8 cellular contexts compared by ENCODE assay signal in the genomic region with DNA sequence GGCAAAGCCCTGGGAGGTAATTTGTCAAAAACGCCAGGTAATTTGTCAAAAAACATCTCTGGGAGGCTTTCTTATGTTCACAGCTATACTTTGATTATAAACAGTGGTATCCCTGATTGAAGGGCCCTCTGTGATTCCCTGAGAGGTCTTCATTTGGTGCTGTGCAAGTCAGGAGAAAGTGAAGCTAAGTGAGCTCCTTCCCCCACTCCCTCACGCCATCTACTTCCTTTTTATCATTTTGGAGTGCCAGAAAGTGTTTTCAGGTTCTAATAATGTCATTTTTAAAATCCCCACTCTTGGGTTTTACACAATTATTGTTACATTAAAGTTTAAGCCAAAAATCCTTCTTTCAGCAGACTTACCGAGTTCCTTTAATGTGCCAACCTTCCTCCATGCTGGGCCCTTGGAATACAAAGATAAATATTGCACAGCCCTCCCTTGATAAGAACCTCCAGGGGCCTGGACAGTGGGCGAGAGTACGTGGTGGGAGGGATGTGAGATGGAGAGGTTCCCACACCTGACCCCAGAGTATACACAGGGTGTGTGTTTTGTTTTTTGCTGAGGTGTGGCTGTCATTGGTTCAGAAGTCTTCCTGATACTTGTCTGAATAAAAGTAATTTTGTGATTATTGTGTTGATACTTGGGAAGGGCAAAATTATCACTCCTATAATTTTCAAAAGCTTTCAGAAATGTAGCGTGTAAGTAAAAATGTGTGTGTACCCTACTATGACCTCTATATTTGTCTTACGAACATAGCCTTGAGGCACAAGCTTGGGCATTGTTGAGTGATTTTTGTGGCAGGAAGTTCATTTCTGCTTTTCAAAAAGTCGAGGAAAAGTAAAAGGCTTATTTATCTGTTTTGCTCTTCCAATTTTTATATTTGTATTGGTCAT. TPM values are rescaled to one million over a fixed set of nuclear protein-coding genes. Genes with fewer than 3 reads are reported as not detected.
DNase-seq lines count a peak whose midpoint lies in the region; ATAC-seq and TF ChIP-seq lines count a peak whose summit lies in the region.

No MANE protein-coding gene starts in this region.

- no peak for TF ChIP-seq EP300 in gastroesophageal sphincter (IDR thresholded peaks at IDR 0.05)

- CTCF ChIA-PET in CD8-positive, alpha-beta T cell (lab: Charles Lee): interaction anchor here (7.4 kb wide), 1 partner anchor 22 kb away, joined by 51 read pairs; no protein-coding TSS in a partner anchor

- peaks cover 5% of the 10 kb centered on the region for H3K36me3 Mint-ChIP-seq in CD8-positive, alpha-beta T cell

- in situ Hi-C loops in G401 (cut with HindIII; ENCODE audit: low sequenced_read_pairs): no loop called here

- POLR2A ChIA-PET in CD8-positive, alpha-beta T cell (lab: Charles Lee): no interaction called here

- 57 to 71% methylated on average over 6 of the region's 8 CpGs for WGBS in gastroesophageal sphincter (ENCODE audit: low coverage in 1 of 2), 2 donors

- no peaks in the 10 kb centered on the region for H3K36me3 ChIP-seq in CD8-positive, alpha-beta T cell (ENCODE audit: insufficient read depth, low read length)
- no peaks in the 10 kb centered on the region for H3K36me3 ChIP-seq in gastroesophageal sphincter

- H3K9me3 Mint-ChIP-seq in CD8-positive, alpha-beta T cell: peaks cover 3% of the 10 kb centered on the region

- TF ChIP-seq POLR2A in NB4 (IDR thresholded peaks at IDR 0.05; ENCODE audit: extremely low read depth, insufficient read length): no peak
- no peak for TF ChIP-seq POLR2A in gastroesophageal sphincter (IDR thresholded peaks at IDR 0.05)

- peaks cover 87% of the 10 kb centered on the region for H3K4me1 Mint-ChIP-seq in CD8-positive, alpha-beta T cell (ENCODE audit: low read depth)

- no peak overlapping the region for H3K27ac ChIP-seq in CD8-positive, alpha-beta T cell (ENCODE audit: low read depth, low read length)
- peak overlapping the region in 3 of 4 donors; percentile 4 to 65 (median 14) for H3K27ac ChIP-seq in gastroesophageal sphincter

- TF ChIP-seq CTCF in CD8-positive, alpha-beta T cell (IDR thresholded peaks at IDR 0.05): no peak
- TF ChIP-seq CTCF in NB4 (IDR thresholded peaks at IDR 0.05; ENCODE audit: low read depth, low read length): no peak
- no peak for TF ChIP-seq CTCF in gastroesophageal sphincter (IDR thresholded peaks at IDR 0.05)

- DNase-seq in CD8-positive, alpha-beta T cell: no peak
- DNase-seq in NB4 (ENCODE audit: low read depth) (peak; percentile 44), G401 (ENCODE audit: low spot score) (no peak), NCI-H446 treated with DMSO at 0.1 percent for 48 hours (lab: John Stamatoyannopoulos, UW) (no peak)

- intact Hi-C loops in CD8-positive, alpha-beta T cell (cut with DNase I, micrococcal nuclease): loop anchor here (1.0 to 10.0 kb wide), 3 partner anchors 9 to 535 kb away; a partner anchor contains a TSS

- H3K4me3 ChIP-seq in CD8-positive, alpha-beta T cell (ENCODE audit: low read depth, low read length): peak overlapping the region; percentile 14
- H3K4me3 ChIP-seq in NB4 (ENCODE audit: low read depth, low read length) (no peak overlapping the region), gastroesophageal sphincter (no peak overlapping the region)

- no peaks in the 10 kb centered on the region for H3K27me3 ChIP-seq in CD8-positive, alpha-beta T cell (ENCODE audit: insufficient read depth, low read length)
- no peaks in the 10 kb centered on the region for H3K27me3 ChIP-seq in gastroesophageal sphincter

- H3K4me3 Mint-ChIP-seq in CD8-positive, alpha-beta T cell: peak overlapping the region; percentile 63

- H3K9me3 ChIP-seq in CD8-positive, alpha-beta T cell (ENCODE audit: low read length): no peaks in the 10 kb centered on the region
- no peaks in the 10 kb centered on the region for H3K9me3 ChIP-seq in gastroesophageal sphincter

- no peak for ATAC-seq in CD8-positive, alpha-beta T cell
- ATAC-seq in GM19463 (IDR thresholded peaks at IDR 0.05; ENCODE audit: unreplicated experiment): peak; percentile 18
- no peak for ATAC-seq in gastroesophageal sphincter
- no peak for ATAC-seq in GM19023 (IDR thresholded peaks at IDR 0.05; ENCODE audit: unreplicated experiment)
- ATAC-seq in HG03045 (IDR thresholded peaks at IDR 0.05; ENCODE audit: unreplicated experiment): no peak

- peaks cover 62% of the 10 kb centered on the region for H3K4me1 ChIP-seq in CD8-positive, alpha-beta T cell (ENCODE audit: insufficient read depth, low read length)
- peaks cover 5 to 66% (median 28%) of the 10 kb centered on the region in 3 donors for H3K4me1 ChIP-seq in gastroesophageal sphincter

- H3K27ac Mint-ChIP-seq in CD8-positive, alpha-beta T cell: peak overlapping the region; percentile 81

- H3K27me3 Mint-ChIP-seq in CD8-positive, alpha-beta T cell (ENCODE audit: low read depth): no peaks in the 10 kb centered on the region

RNA-seq across cellular contexts. Expression of a gene that starts 8.1 kb away (rescaled TPM):
- total RNA-seq in CD8-positive, alpha-beta T cell: 100 to 1,000 TPM; 137 to 145 TPM
- total RNA-seq in gastroesophageal sphincter: 10 to 100 TPM; 22.9 to 39.2 (median 35.8) TPM
- total RNA-seq in G401 (2014; rRNA removed; shearing (Covaris generic)): 17.2 and 30.3 TPM in 2 replicates
